In the genomic region with DNA sequence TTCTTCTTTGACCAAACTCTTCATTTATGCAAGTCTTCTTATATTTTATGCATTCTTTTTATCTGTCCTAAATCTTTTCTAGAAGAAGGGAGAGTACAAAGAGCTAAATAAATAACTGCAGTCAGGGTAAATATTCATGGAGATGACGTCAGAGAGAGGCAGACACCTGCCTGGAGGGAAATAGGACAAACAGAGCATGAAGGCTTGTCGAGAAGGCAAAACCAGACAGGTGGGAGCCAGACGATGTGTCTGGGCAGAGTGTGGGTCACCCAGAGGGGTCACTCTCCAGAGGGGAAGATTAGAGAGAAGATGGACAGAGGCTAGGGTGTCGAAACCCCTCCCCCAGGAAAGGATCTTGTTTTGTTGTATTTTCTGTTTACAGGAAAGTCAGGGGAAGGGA, we compare ENCODE assay signal across 19 cellular contexts.
DNase-seq lines count a peak whose midpoint lies in the region; ATAC-seq lines count a peak whose summit lies in the region.
"Had no signal": no experiment of that assay in that cellular context is flagged by ENCODE, and none has a peak within 500 bp of the region (broad histone marks: within the 10 kb centered on the region; RNA-seq: fewer than 3 reads in every experiment).

No MANE protein-coding gene starts in this region.

- H3K4me1 Mint-ChIP-seq in stimulated activated effector memory CD8-positive, alpha-beta T cell treated with anti-CD3 and anti-CD28 coated beads, Interleukin-12 subunit alpha, Interleukin-12 subunit beta, amount 100 ng/mL, for 72 hours = no peaks in the 10 kb centered on the region
- H3K4me1 Mint-ChIP-seq: activated naive CD8-positive, alpha-beta T cell treated with anti-CD3 and anti-CD28 coated beads, Interleukin-2, amount 10 ng/mL, durations not matched to agents 7 days and 5 days; CD4-positive, alpha-beta memory T cell; central memory CD8-positive, alpha-beta T cell had no signal

- DNase-seq in DMS153 (lab: John Stamatoyannopoulos, UW) (peak; percentile 47), DMS153 treated with DMSO at 0.1 percent for 48 hours (lab: John Stamatoyannopoulos, UW; ENCODE audit: unreplicated experiment) (no peak), NCI-H146 (lab: John Stamatoyannopoulos, UW) (peak; percentile 52), NCI-H748 (lab: John Stamatoyannopoulos, UW; ENCODE audit: unreplicated experiment) (peak; percentile 59), kidney tubule cell (ENCODE audit: low spot score) (peak; percentile 40)
- DNase-seq in stimulated activated effector memory CD8-positive, alpha-beta T cell treated with anti-CD3 and anti-CD28 coated beads, Interleukin-12 subunit alpha, Interleukin-12 subunit beta, amount 100 ng/mL, for 72 hours (ENCODE audit: low spot score in 2 of 2) = no peak
- DNase-seq: activated CD4-positive, alpha-beta memory T cell treated with anti-CD3 and anti-CD28 coated beads for 36 hours; activated CD8-positive, alpha-beta memory T cell treated with anti-CD3 and anti-CD28 coated beads, Interleukin-2, amount 50 U/mL, for 48 hours; activated naive CD8-positive, alpha-beta T cell treated with anti-CD3 and anti-CD28 coated beads, Interleukin-2, amount 10 ng/mL, durations not matched to agents 7 days and 5 days; CD4-positive, alpha-beta memory T cell; dermis blood vessel endothelial cell; NCI-H82; substantia nigra; T1000 had no signal

- ATAC-seq in GM21515 (IDR thresholded peaks at IDR 0.05; ENCODE audit: unreplicated experiment) = no peak
- ATAC-seq in GM19023 (IDR thresholded peaks at IDR 0.05; ENCODE audit: unreplicated experiment) = no peak
- ATAC-seq in stimulated activated effector memory CD8-positive, alpha-beta T cell treated with anti-CD3 and anti-CD28 coated beads, Interleukin-12 subunit alpha, Interleukin-12 subunit beta, amount 100 ng/mL, for 72 hours = no peak
- ATAC-seq: activated T-helper 17 cell treated with anti-CD3 and anti-CD28 coated beads, Interleukin-2, amount 50 U/mL, for 72 hours; HCT116 had no signal

- H3K4me3 Mint-ChIP-seq in stimulated activated effector memory CD8-positive, alpha-beta T cell treated with anti-CD3 and anti-CD28 coated beads, Interleukin-12 subunit alpha, Interleukin-12 subunit beta, amount 100 ng/mL, for 72 hours = no peak overlapping the region
- H3K4me3 Mint-ChIP-seq: activated CD4-positive, alpha-beta memory T cell treated with anti-CD3 and anti-CD28 coated beads for 36 hours; activated naive CD8-positive, alpha-beta T cell treated with anti-CD3 and anti-CD28 coated beads, Interleukin-2, amount 10 ng/mL, durations not matched to agents 7 days and 5 days; activated T-helper 17 cell treated with anti-CD3 and anti-CD28 coated beads, Interleukin-2, amount 50 U/mL, for 72 hours; CD4-positive, alpha-beta memory T cell; central memory CD8-positive, alpha-beta T cell had no signal

- no peaks in the 10 kb centered on the region for H3K9me3 Mint-ChIP-seq in stimulated activated effector memory CD8-positive, alpha-beta T cell treated with anti-CD3 and anti-CD28 coated beads, Interleukin-12 subunit alpha, Interleukin-12 subunit beta, amount 100 ng/mL, for 72 hours
- H3K9me3 Mint-ChIP-seq: activated CD4-positive, alpha-beta memory T cell treated with anti-CD3 and anti-CD28 coated beads for 36 hours; central memory CD8-positive, alpha-beta T cell had no signal

- H3K36me3 Mint-ChIP-seq in stimulated activated effector memory CD8-positive, alpha-beta T cell treated with anti-CD3 and anti-CD28 coated beads, Interleukin-12 subunit alpha, Interleukin-12 subunit beta, amount 100 ng/mL, for 72 hours = no peaks in the 10 kb centered on the region
- H3K36me3 Mint-ChIP-seq: activated CD4-positive, alpha-beta memory T cell treated with anti-CD3 and anti-CD28 coated beads for 36 hours; activated naive CD8-positive, alpha-beta T cell treated with anti-CD3 and anti-CD28 coated beads, Interleukin-2, amount 10 ng/mL, durations not matched to agents 7 days and 5 days had no signal

- no peak overlapping the region for H3K27ac Mint-ChIP-seq in stimulated activated effector memory CD8-positive, alpha-beta T cell treated with anti-CD3 and anti-CD28 coated beads, Interleukin-12 subunit alpha, Interleukin-12 subunit beta, amount 100 ng/mL, for 72 hours
- H3K27ac Mint-ChIP-seq: activated CD4-positive, alpha-beta memory T cell treated with anti-CD3 and anti-CD28 coated beads for 36 hours; activated naive CD8-positive, alpha-beta T cell treated with anti-CD3 and anti-CD28 coated beads, Interleukin-2, amount 10 ng/mL, durations not matched to agents 7 days and 5 days; activated T-helper 17 cell treated with anti-CD3 and anti-CD28 coated beads, Interleukin-2, amount 50 U/mL, for 72 hours; CD4-positive, alpha-beta memory T cell had no signal

Comparison
In these comparisons a context has a peak if more than half of its experiments do, and no peak if none do; other contexts are left out.
1. DNase-seq: peak in DMS153 (single experiment), NCI-H146 (single experiment), NCI-H748 (single experiment) and kidney tubule cell (single experiment); none in DMS153 treated with DMSO at 0.1 percent for 48 hours (single experiment) and stimulated activated effector memory CD8-positive, alpha-beta T cell treated with anti-CD3 and anti-CD28 coated beads, Interleukin-12 subunit alpha, Interleukin-12 subunit beta, amount 100 ng/mL, for 72 hours (0 of 2).